Comparison of ENCODE assay signal across 27 cellular contexts in genomic region chr4:186733778-186734177, GRCh38. TPM values are rescaled to one million over a fixed set of nuclear protein-coding genes. Genes with fewer than 3 reads are reported as not detected.
"Had no signal": no experiment of that assay in that cellular context is flagged by ENCODE, and none has a peak within 500 bp of the region (broad histone marks: within the 10 kb centered on the region; RNA-seq: fewer than 3 reads in every experiment).

No MANE protein-coding gene starts in this region.

- ATAC-seq: activated T-cell treated with anti-CD3 and anti-CD28 coated beads, Interleukin-2, amount 50 U/mL, for 72 hours; heart right ventricle; natural killer cell had no signal

- H3K4me2 ChIP-seq: smooth muscle cell had no signal

- H3K27ac ChIP-seq: esophagus squamous epithelium, heart right ventricle, neutrophil, sigmoid colon, tibial nerve had no signal

- H3K36me3 Mint-ChIP-seq: activated naive CD8-positive, alpha-beta T cell; memory B cell; natural killer cell had no signal

- H3K27me3 ChIP-seq: esophagus squamous epithelium, sigmoid colon, tibial nerve had no signal

- FAIRE-seq: bronchial epithelial cell, colon, urothelium cell line had no signal

- H3K4me1 Mint-ChIP-seq: memory B cell, natural killer cell had no signal

- H3K9me3 ChIP-seq: esophagus squamous epithelium, heart right ventricle, neutrophil, sigmoid colon, tibial nerve had no signal

- H3K36me3 ChIP-seq: esophagus squamous epithelium, heart right ventricle, neutrophil, sigmoid colon, tibial nerve had no signal

- DNase-seq: activated CD4-positive, alpha-beta T cell treated with anti-CD3 and anti-CD28 coated beads for 4 hours; activated CD4-positive, alpha-beta T cell treated with anti-CD3 and anti-CD28 coated beads, Interleukin-2, amount 50 U/mL, for 4 hours; activated naive CD4-positive, alpha-beta T cell treated with Interleukin-2 at 50 U/mL for 16 hours; activated T-cell treated with anti-CD3 and anti-CD28 coated beads for 4 hours; activated T-cell treated with anti-CD3 and anti-CD28 coated beads, Interleukin-2, amount 50 U/mL, for 72 hours; anterior cingulate cortex; dermis blood vessel endothelial cell; effector CD4-positive, alpha-beta T cell; esophagus squamous epithelium; foreskin melanocyte; heart right ventricle; natural killer cell; retina; sigmoid colon; stimulated activated CD4-positive, alpha-beta T cell treated with anti-CD3 and anti-CD28 coated beads, Interleukin-15, amount 100 ng/mL, for 24 hours; stimulated activated naive CD4-positive, alpha-beta T cell treated with Interleukin-2 at 50 U/mL for 16 hours; T-helper 1 cell had no signal

- H3K4me3 ChIP-seq: esophagus squamous epithelium, heart right ventricle, sigmoid colon, smooth muscle cell, tibial nerve had no signal

- H3K4me3 Mint-ChIP-seq: activated naive CD8-positive, alpha-beta T cell; activated T-cell treated with anti-CD3 and anti-CD28 coated beads, Interleukin-2, amount 50 U/mL, for 72 hours; memory B cell; natural killer cell; T-helper 2 cell treated with Interferon-gamma antibody and Interleukin-4, amounts not matched to agents 5 μg/mL and 100 μg/mL, for 36 hours had no signal

- H3K27ac Mint-ChIP-seq: activated naive CD8-positive, alpha-beta T cell; activated T-cell treated with anti-CD3 and anti-CD28 coated beads, Interleukin-2, amount 50 U/mL, for 72 hours; memory B cell; natural killer cell; progenitor cell of endocrine pancreas; T-helper 2 cell treated with Interferon-gamma antibody and Interleukin-4, amounts not matched to agents 5 μg/mL and 100 μg/mL, for 36 hours had no signal

- H3K4me1 ChIP-seq: heart right ventricle, sigmoid colon, tibial nerve had no signal

- H3K27me3 Mint-ChIP-seq: memory B cell had no signal

- H3K9me3 Mint-ChIP-seq: memory B cell; T-helper 2 cell treated with Interferon-gamma antibody and Interleukin-4, amounts not matched to agents 5 μg/mL and 100 μg/mL, for 36 hours had no signal

RNA-seq across cellular contexts. Expression of gene FAT1, which starts 10.1 kb away (rescaled TPM):
- total RNA-seq: natural killer cell had no signal
